In the genomic region with DNA sequence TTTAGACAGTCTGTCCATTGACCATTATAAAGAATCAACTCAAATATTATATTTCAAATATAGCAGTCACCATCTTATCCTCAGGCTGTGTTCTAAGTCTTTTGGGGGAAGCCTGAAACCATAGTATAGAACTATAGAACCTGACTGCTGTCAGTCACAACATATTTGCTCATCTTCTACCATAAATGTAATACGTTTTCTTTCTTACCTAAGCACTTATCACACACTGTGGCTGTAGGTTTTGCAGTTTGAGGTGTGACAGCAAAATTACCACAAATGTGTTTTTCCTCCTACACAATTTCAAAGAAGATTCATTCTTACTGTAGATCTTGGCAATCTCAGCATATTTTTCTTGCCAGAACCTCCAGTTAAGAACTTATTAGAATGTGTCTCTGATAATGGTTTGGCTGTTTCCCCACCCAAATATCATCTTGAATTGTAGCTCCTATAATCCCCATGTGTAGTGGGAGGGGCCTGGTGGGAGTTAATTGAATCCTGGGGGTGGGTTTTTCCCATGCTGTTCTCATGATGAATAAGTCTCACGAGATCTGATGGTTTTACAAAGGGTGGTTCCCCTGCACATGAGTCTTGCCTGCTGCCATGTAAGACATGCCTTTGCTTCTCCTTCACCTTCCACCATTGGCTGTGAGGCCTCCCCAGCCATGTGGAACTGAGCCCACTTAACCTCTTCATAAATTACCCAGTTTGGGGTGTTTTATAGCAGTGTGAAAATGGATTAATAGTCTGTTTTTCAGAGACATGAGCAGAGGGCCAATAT, we compare ENCODE assay signal across 7 cellular contexts. TPM values are rescaled to one million over a fixed set of nuclear protein-coding genes. Genes with fewer than 3 reads are reported as not detected.
"Had no signal": no experiment of that assay in that cellular context is flagged by ENCODE, and none has a peak within 500 bp of the region (broad histone marks: within the 10 kb centered on the region; RNA-seq: fewer than 3 reads in every experiment).

No MANE protein-coding gene starts in this region.

RNA-seq across cellular contexts. Expression of a gene that starts 2.7 kb away (rescaled TPM):
- total RNA-seq: GM23248, H4, H7, HFFc6, HT1080, IMR-90, K562 had no signal
- polyA plus RNA-seq: GM23248, IMR-90, K562 had no signal

RNA-seq across cellular contexts. Expression of a gene that starts 30.5 kb away (rescaled TPM):
- total RNA-seq: GM23248, H4, H7, HFFc6, HT1080, IMR-90, K562 had no signal
- polyA plus RNA-seq: GM23248, IMR-90, K562 had no signal

RNA-seq across cellular contexts. Expression of a gene that starts 39.8 kb away (rescaled TPM):
- total RNA-seq: GM23248, H4, H7, HFFc6, HT1080, IMR-90, K562 had no signal
- polyA plus RNA-seq: GM23248, IMR-90, K562 had no signal

RNA-seq across cellular contexts. Expression of a gene that starts 45.7 kb away (rescaled TPM):
- total RNA-seq: GM23248, H4, H7, HFFc6, HT1080, IMR-90, K562 had no signal
- polyA plus RNA-seq: GM23248, IMR-90, K562 had no signal
